ENCODE assay signal across 38 cellular contexts in the genomic region with DNA sequence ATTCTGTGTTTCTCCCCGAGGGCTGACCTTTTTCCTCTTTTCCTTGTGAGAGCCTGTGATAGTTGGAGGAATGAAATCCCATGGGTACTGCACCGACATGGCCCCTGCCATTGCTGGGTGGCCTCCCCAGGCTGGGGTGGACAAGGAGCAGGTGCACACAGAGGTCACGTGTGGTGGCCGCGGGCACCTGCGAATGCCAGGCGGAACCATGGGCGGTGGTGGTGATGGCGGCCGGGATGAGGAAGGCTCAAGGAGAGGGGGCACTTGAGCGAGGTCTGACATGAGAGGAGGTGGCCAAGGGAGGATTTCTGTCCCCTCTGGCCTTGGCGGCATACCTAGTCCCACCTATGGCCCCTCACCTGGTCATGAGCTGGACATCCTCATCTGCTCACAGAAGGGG.
"Had no signal": no experiment of that assay in that cellular context is flagged by ENCODE, and none has a peak within 500 bp of the region (broad histone marks: within the 10 kb centered on the region; RNA-seq: fewer than 3 reads in every experiment).

No MANE protein-coding gene starts in this region.

- H3K9me3 Mint-ChIP-seq: activated naive CD4-positive, alpha-beta T cell treated with anti-CD3 and anti-CD28 coated beads for 36 hours; activated naive CD4-positive, alpha-beta T cell treated with anti-CD3 and anti-CD28 coated beads, Interleukin-2, amount 10 ng/mL, durations not matched to agents 7 days and 5 days; activated naive CD4-positive, alpha-beta T cell treated with anti-CD3 and anti-CD28 coated beads, Interleukin-2, amount 50 U/mL, for 24 hours; activated naive CD4-positive, alpha-beta T cell treated with anti-CD3 and anti-CD28 coated beads, Interleukin-2, amount 50 U/mL, for 72 hours; activated naive CD8-positive, alpha-beta T cell treated with anti-CD3 and anti-CD28 coated beads for 36 hours; activated naive CD8-positive, alpha-beta T cell treated with anti-CD3 and anti-CD28 coated beads, Interleukin-2, amount 10 ng/mL, durations not matched to agents 7 days and 5 days; activated naive CD8-positive, alpha-beta T cell treated with anti-CD3 and anti-CD28 coated beads, Interleukin-2, amount 50 U/mL, for 24 hours; activated T-cell treated with anti-CD3 and anti-CD28 coated beads, Interleukin-2, amount 50 U/mL, for 24 hours; activated T-cell treated with anti-CD3 and anti-CD28 coated beads, Interleukin-2, amount 50 U/mL, for 4 hours; activated T-cell treated with anti-CD3 and anti-CD28 coated beads, Interleukin-2, amount 50 U/mL, for 72 hours; activated T-helper 1 cell treated with anti-CD3 and anti-CD28 coated beads, Interleukin-12 subunit alpha, Interleukin-12 subunit beta, Interleukin-2, Interleukin-4 antibody, amounts not matched to agents 30 ng/mL and 10 ng/mL and 1 ng/mL, durations not matched to agents 14 hours and 24 hours and 36 hours; activated T-helper 17 cell treated with anti-CD3 and anti-CD28 coated beads, Interleukin-2, amount 50 U/mL, for 72 hours; activated T-helper 2 cell treated with anti-CD3 and anti-CD28 coated beads, Interferon-gamma antibody, Interleukin-2, Interleukin-4, amounts not matched to agents 10 μg/mL and 5 μg/mL and 100 μg/mL, durations not matched to agents 14 hours and 24 hours and 36 hours; brain; central memory CD8-positive, alpha-beta T cell had no signal

- H3K36me3 Mint-ChIP-seq: activated naive CD4-positive, alpha-beta T cell treated with anti-CD3 and anti-CD28 coated beads, Interleukin-2, amount 10 ng/mL, durations not matched to agents 7 days and 5 days; activated naive CD4-positive, alpha-beta T cell treated with anti-CD3 and anti-CD28 coated beads, Interleukin-2, amount 50 U/mL, for 24 hours; activated naive CD4-positive, alpha-beta T cell treated with anti-CD3 and anti-CD28 coated beads, Interleukin-2, amount 50 U/mL, for 72 hours; activated naive CD8-positive, alpha-beta T cell; activated naive CD8-positive, alpha-beta T cell treated with anti-CD3 and anti-CD28 coated beads for 36 hours; activated naive CD8-positive, alpha-beta T cell treated with anti-CD3 and anti-CD28 coated beads, Interleukin-2, amount 10 ng/mL, durations not matched to agents 7 days and 5 days had no signal

- H3K4me1 ChIP-seq: adrenal gland, ascending aorta, body of pancreas, breast epithelium had no signal

- H3K27ac Mint-ChIP-seq: activated naive CD4-positive, alpha-beta T cell treated with anti-CD3 and anti-CD28 coated beads for 36 hours; activated naive CD4-positive, alpha-beta T cell treated with anti-CD3 and anti-CD28 coated beads, Interleukin-2, amount 10 ng/mL, durations not matched to agents 7 days and 5 days; activated naive CD4-positive, alpha-beta T cell treated with anti-CD3 and anti-CD28 coated beads, Interleukin-2, amount 50 U/mL, for 72 hours; activated naive CD8-positive, alpha-beta T cell; activated naive CD8-positive, alpha-beta T cell treated with anti-CD3 and anti-CD28 coated beads for 36 hours; activated naive CD8-positive, alpha-beta T cell treated with anti-CD3 and anti-CD28 coated beads, Interleukin-2, amount 10 ng/mL, durations not matched to agents 7 days and 5 days; activated naive CD8-positive, alpha-beta T cell treated with anti-CD3 and anti-CD28 coated beads, Interleukin-2, amount 50 U/mL, for 24 hours; activated T-cell treated with anti-CD3 and anti-CD28 coated beads, Interleukin-2, amount 50 U/mL, for 24 hours; activated T-cell treated with anti-CD3 and anti-CD28 coated beads, Interleukin-2, amount 50 U/mL, for 72 hours; activated T-helper 1 cell treated with anti-CD3 and anti-CD28 coated beads, Interleukin-12 subunit alpha, Interleukin-12 subunit beta, Interleukin-2, Interleukin-4 antibody, amounts not matched to agents 30 ng/mL and 10 ng/mL and 1 ng/mL, durations not matched to agents 14 hours and 24 hours and 36 hours; activated T-helper 17 cell treated with anti-CD3 and anti-CD28 coated beads, Interleukin-2, amount 50 U/mL, for 72 hours; activated T-helper 2 cell treated with anti-CD3 and anti-CD28 coated beads, Interferon-gamma antibody, Interleukin-2, Interleukin-4, amounts not matched to agents 10 μg/mL and 5 μg/mL and 100 μg/mL, durations not matched to agents 14 hours and 24 hours and 36 hours had no signal

- H3K27me3 Mint-ChIP-seq: activated naive CD4-positive, alpha-beta T cell treated with anti-CD3 and anti-CD28 coated beads, Interleukin-2, amount 10 ng/mL, durations not matched to agents 7 days and 5 days; activated naive CD4-positive, alpha-beta T cell treated with anti-CD3 and anti-CD28 coated beads, Interleukin-2, amount 50 U/mL, for 24 hours; activated naive CD8-positive, alpha-beta T cell treated with anti-CD3 and anti-CD28 coated beads, Interleukin-2, amount 10 ng/mL, durations not matched to agents 7 days and 5 days; brain had no signal

- ATAC-seq: activated naive CD4-positive, alpha-beta T cell treated with anti-CD3 and anti-CD28 coated beads, Interleukin-2, amount 50 U/mL, for 72 hours; activated naive CD8-positive, alpha-beta T cell treated with anti-CD3 and anti-CD28 coated beads, Interleukin-2, amount 50 U/mL, for 24 hours; activated T-cell treated with anti-CD3 and anti-CD28 coated beads, Interleukin-2, amount 50 U/mL, for 4 hours; activated T-cell treated with anti-CD3 and anti-CD28 coated beads, Interleukin-2, amount 50 U/mL, for 72 hours; activated T-helper 17 cell treated with anti-CD3 and anti-CD28 coated beads, Interleukin-2, amount 50 U/mL, for 72 hours; body of pancreas had no signal

- DNase-seq: activated effector memory CD4-positive, alpha-beta T cell treated with anti-CD3 and anti-CD28 coated beads, Interleukin-2, amount 50 U/mL, for 16 hours; activated effector memory CD4-positive, alpha-beta T cell treated with Interleukin-2 at 50 U/mL for 16 hours; activated gamma-delta T cell; activated gamma-delta T cell treated with Interleukin-2 at 50 U/mL for 16 hours; activated naive CD4-positive, alpha-beta T cell; activated naive CD4-positive, alpha-beta T cell treated with anti-CD3 and anti-CD28 coated beads for 36 hours; activated naive CD4-positive, alpha-beta T cell treated with anti-CD3 and anti-CD28 coated beads, Interleukin-2, amount 10 ng/mL, durations not matched to agents 7 days and 5 days; activated naive CD4-positive, alpha-beta T cell treated with anti-CD3 and anti-CD28 coated beads, Interleukin-2, amount 50 U/mL, for 16 hours; activated naive CD4-positive, alpha-beta T cell treated with Interleukin-2 at 50 U/mL for 16 hours; activated naive CD8-positive, alpha-beta T cell treated with anti-CD3 and anti-CD28 coated beads for 36 hours; activated naive CD8-positive, alpha-beta T cell treated with anti-CD3 and anti-CD28 coated beads, Interleukin-2, amount 10 ng/mL, durations not matched to agents 7 days and 5 days; activated naive CD8-positive, alpha-beta T cell treated with anti-CD3 and anti-CD28 coated beads, Interleukin-2, amount 50 U/mL, for 24 hours; activated T-cell treated with anti-CD3 and anti-CD28 coated beads, Interleukin-2, amount 50 U/mL, for 1 hour; activated T-cell treated with anti-CD3 and anti-CD28 coated beads, Interleukin-2, amount 50 U/mL, for 24 hours; activated T-cell treated with anti-CD3 and anti-CD28 coated beads, Interleukin-2, amount 50 U/mL, for 4 hours; activated T-cell treated with anti-CD3 and anti-CD28 coated beads, Interleukin-2, amount 50 U/mL, for 48 hours; activated T-cell treated with anti-CD3 and anti-CD28 coated beads, Interleukin-2, amount 50 U/mL, for 72 hours; adrenal gland; amniotic stem cell; amygdala; aorta; body of pancreas; brain microvascular endothelial cell; caudate nucleus; central memory CD4-positive, alpha-beta T cell; cerebellar nuclear complex had no signal

- H3K36me3 ChIP-seq: adrenal gland, ascending aorta, brain microvascular endothelial cell, breast epithelium, cardiac muscle cell had no signal

- H3K27me3 ChIP-seq: adrenal gland, ascending aorta, body of pancreas, brain microvascular endothelial cell, cardiac muscle cell had no signal

- H3K9me3 ChIP-seq: adrenal gland, ascending aorta, body of pancreas, breast epithelium had no signal

- H3K4me1 Mint-ChIP-seq: activated naive CD4-positive, alpha-beta T cell treated with anti-CD3 and anti-CD28 coated beads, Interleukin-2, amount 10 ng/mL, durations not matched to agents 7 days and 5 days; activated naive CD4-positive, alpha-beta T cell treated with anti-CD3 and anti-CD28 coated beads, Interleukin-2, amount 50 U/mL, for 24 hours; activated naive CD8-positive, alpha-beta T cell treated with anti-CD3 and anti-CD28 coated beads for 36 hours; activated naive CD8-positive, alpha-beta T cell treated with anti-CD3 and anti-CD28 coated beads, Interleukin-2, amount 10 ng/mL, durations not matched to agents 7 days and 5 days; activated naive CD8-positive, alpha-beta T cell treated with anti-CD3 and anti-CD28 coated beads, Interleukin-2, amount 50 U/mL, for 24 hours; activated T-helper 17 cell treated with anti-CD3 and anti-CD28 coated beads, Interleukin-2, amount 50 U/mL, for 72 hours; central memory CD8-positive, alpha-beta T cell had no signal

- H3K4me3 Mint-ChIP-seq: activated naive CD4-positive, alpha-beta T cell treated with anti-CD3 and anti-CD28 coated beads for 36 hours; activated naive CD4-positive, alpha-beta T cell treated with anti-CD3 and anti-CD28 coated beads, Interleukin-2, amount 10 ng/mL, durations not matched to agents 7 days and 5 days; activated naive CD4-positive, alpha-beta T cell treated with anti-CD3 and anti-CD28 coated beads, Interleukin-2, amount 50 U/mL, for 24 hours; activated naive CD8-positive, alpha-beta T cell; activated naive CD8-positive, alpha-beta T cell treated with anti-CD3 and anti-CD28 coated beads for 36 hours; activated naive CD8-positive, alpha-beta T cell treated with anti-CD3 and anti-CD28 coated beads, Interleukin-2, amount 10 ng/mL, durations not matched to agents 7 days and 5 days; activated naive CD8-positive, alpha-beta T cell treated with anti-CD3 and anti-CD28 coated beads, Interleukin-2, amount 50 U/mL, for 24 hours; activated T-cell treated with anti-CD3 and anti-CD28 coated beads, Interleukin-2, amount 50 U/mL, for 24 hours; activated T-cell treated with anti-CD3 and anti-CD28 coated beads, Interleukin-2, amount 50 U/mL, for 4 hours; activated T-cell treated with anti-CD3 and anti-CD28 coated beads, Interleukin-2, amount 50 U/mL, for 72 hours; activated T-helper 1 cell treated with anti-CD3 and anti-CD28 coated beads, Interleukin-12 subunit alpha, Interleukin-12 subunit beta, Interleukin-2, Interleukin-4 antibody, amounts not matched to agents 30 ng/mL and 10 ng/mL and 1 ng/mL, durations not matched to agents 14 hours and 24 hours and 36 hours; activated T-helper 17 cell treated with anti-CD3 and anti-CD28 coated beads, Interleukin-2, amount 50 U/mL, for 72 hours; brain; central memory CD8-positive, alpha-beta T cell had no signal

- FAIRE-seq: bronchial epithelial cell had no signal

- H3K4me3 ChIP-seq: adrenal gland, ascending aorta, body of pancreas, breast epithelium, cardiac muscle cell had no signal

- H3K27ac ChIP-seq: adrenal gland, ascending aorta, body of pancreas, brain microvascular endothelial cell, breast epithelium, cardiac muscle cell had no signal
